ENCODE assay signal across 11 cellular contexts in genomic region chr1:1436634-1437032, GRCh38. TPM values are rescaled to one million over a fixed set of nuclear protein-coding genes. Genes with fewer than 3 reads are reported as not detected.
DNase-seq lines count a peak whose midpoint lies in the region; TF ChIP-seq lines count a peak whose summit lies in the region.
"Had no signal": no experiment of that assay in that cellular context is flagged by ENCODE, and none has a peak within 500 bp of the region (broad histone marks: within the 10 kb centered on the region; RNA-seq: fewer than 3 reads in every experiment).

No MANE protein-coding gene starts in this region.

- TF ChIP-seq EP300 in esophagus muscularis mucosa (IDR thresholded peaks at IDR 0.05) = no peak

- peak overlapping the region; percentile 97 for H3K18ac ChIP-seq in neuronal stem cell (ENCODE audit: low read length)

- H2BK120ac ChIP-seq in neuronal stem cell (ENCODE audit: low read depth, low read length) = peak overlapping the region; percentile 89

- H3K79me1 ChIP-seq in neuronal stem cell (ENCODE audit: low read depth, low read length) = peaks cover 4% of the 10 kb centered on the region

- no peak for DNase-seq in NT2/D1 (ENCODE audit: low read depth, low spot score)
- DNase-seq in esophagus muscularis mucosa (ENCODE audit: extremely low spot score) = no peak
- DNase-seq in neuronal stem cell (ENCODE audit: low spot score) = no peak
- no peak for DNase-seq in ureter (ENCODE audit: low spot score)
- no peak for DNase-seq in stimulated activated CD4-positive, alpha-beta T cell treated with anti-CD3 and anti-CD28 coated beads, Interleukin-2, amount 100 ng/mL, for 24 hours
- DNase-seq in DMS53 (lab: John Stamatoyannopoulos, UW) = no peak
- no peak for DNase-seq in HK-2 (ENCODE audit: unreplicated experiment)
- DNase-seq: NCI-H1105 treated with DMSO at 0.1 percent for 48 hours had no signal

- H2AK5ac ChIP-seq in neuronal stem cell (ENCODE audit: low read depth, low read length) = peak overlapping the region; percentile 100

- H4K20me1 ChIP-seq in BLaER1 treated with 17β-estradiol and CSF1 and Interleukin-3, amounts not matched to agents 10 nM and 100 nM = peaks cover 0 to 49% (median 28%) of the 10 kb centered on the region in 11 experiments; a peak in 16 of 22 replicates

- H3K9ac ChIP-seq in BLaER1 treated with 17β-estradiol and CSF1 and Interleukin-3, amounts not matched to agents 10 nM and 100 nM = peak overlapping the region; percentile 55 to 79 (median 72); a peak in 19 of 22 replicates
- no peak overlapping the region for H3K9ac ChIP-seq in NT2/D1 (ENCODE audit: insufficient read length, low read depth)
- peak overlapping the region; percentile 75 for H3K9ac ChIP-seq in neuronal stem cell (ENCODE audit: low read depth, low read length, poor library complexity)

- H3K23ac ChIP-seq in neuronal stem cell (ENCODE audit: low read depth, low read length, poor library complexity) = peak overlapping the region; percentile 39

- H3K4ac ChIP-seq in neuronal stem cell (ENCODE audit: low read length) = no peak overlapping the region

- H3K9me3 ChIP-seq in BLaER1 treated with 17β-estradiol and CSF1 and Interleukin-3, amounts not matched to agents 10 nM and 100 nM (replicated peaks in 1 of 11) = no peaks in the 10 kb centered on the region
- H3K9me3 ChIP-seq in NT2/D1 (ENCODE audit: insufficient read depth, low read length) = no peaks in the 10 kb centered on the region
- H3K9me3 ChIP-seq in esophagus muscularis mucosa = no peaks in the 10 kb centered on the region
- no peaks in the 10 kb centered on the region for H3K9me3 ChIP-seq in neuronal stem cell (replicated peaks in 1 of 2; ENCODE audit: control insufficient read depth in 2 of 2, insufficient read depth in 1 of 2, low read depth in 1 of 2, low read length in 2 of 2)

- H3K4me2 ChIP-seq in BLaER1 treated with 17β-estradiol and CSF1 and Interleukin-3, amounts not matched to agents 10 nM and 100 nM = peak overlapping the region; percentile 90 to 100 (median 99)
- no peak overlapping the region for H3K4me2 ChIP-seq in neuronal stem cell (ENCODE audit: insufficient read depth, low read length, poor library complexity, severe bottlenecking)

- peak overlapping the region; percentile 60 for H2BK15ac ChIP-seq in neuronal stem cell (ENCODE audit: low read length)

- H3K4me3 ChIP-seq in BLaER1 treated with 17β-estradiol and CSF1 and Interleukin-3, amounts not matched to agents 10 nM and 100 nM = peak overlapping the region; percentile 57 to 70 (median 62); a peak in 19 of 20 replicates
- H3K4me3 ChIP-seq in NT2/D1 (ENCODE audit: insufficient read length, low read depth) = peak overlapping the region; percentile 57
- peak overlapping the region; percentile 67 to 81 (median 74) for H3K4me3 ChIP-seq in esophagus muscularis mucosa
- peak overlapping the region in 1 of 2 donors; percentile 38 for H3K4me3 ChIP-seq in neuronal stem cell (ENCODE audit: low read length in 2 of 2)

- peaks cover 0 to 4% (median 0%) of the 10 kb centered on the region in 11 experiments; a peak in 1 of 22 replicates for H3K36me3 ChIP-seq in BLaER1 treated with 17β-estradiol and CSF1 and Interleukin-3, amounts not matched to agents 10 nM and 100 nM
- H3K36me3 ChIP-seq in NT2/D1 (ENCODE audit: insufficient read depth, insufficient read length, low read length) = no peaks in the 10 kb centered on the region
- H3K36me3 ChIP-seq in esophagus muscularis mucosa = peaks cover 0 to 24% (median 12%) of the 10 kb centered on the region in 4 donors
- H3K36me3 ChIP-seq in neuronal stem cell (replicated peaks in 1 of 2; ENCODE audit: control insufficient read depth in 2 of 2, insufficient read depth in 2 of 2, low read length in 2 of 2) = no peaks in the 10 kb centered on the region

- intact Hi-C loops in esophagus muscularis mucosa (cut with DNase I) = no loop called here

- H3K4me1 ChIP-seq in BLaER1 treated with 17β-estradiol and CSF1 and Interleukin-3, amounts not matched to agents 10 nM and 100 nM = peaks cover 91 to 97% (median 97%) of the 10 kb centered on the region in 10 experiments
- H3K4me1 ChIP-seq in NT2/D1 (ENCODE audit: insufficient read depth, insufficient read length) = peaks cover 43% of the 10 kb centered on the region
- peaks cover 67 to 100% (median 90%) of the 10 kb centered on the region in 4 donors for H3K4me1 ChIP-seq in esophagus muscularis mucosa
- H3K4me1 ChIP-seq in neuronal stem cell (ENCODE audit: control insufficient read depth in 2 of 2, insufficient read depth in 1 of 2, low read depth in 1 of 2, low read length in 2 of 2) = peaks cover 39 to 62% of the 10 kb centered on the region in 2 donors

- no peak overlapping the region for H3K27ac ChIP-seq in BLaER1 treated with 17β-estradiol and CSF1 and Interleukin-3, amounts not matched to agents 10 nM and 100 nM
- peak overlapping the region; percentile 96 to 98 (median 97) for H3K27ac ChIP-seq in esophagus muscularis mucosa (replicated peaks in 1 of 4)
- H3K27ac ChIP-seq in neuronal stem cell (replicated peaks; ENCODE audit: low read length) = no peak overlapping the region

- peak overlapping the region; percentile 38 for H4K91ac ChIP-seq in neuronal stem cell (ENCODE audit: low read depth, low read length, poor library complexity)

- peak overlapping the region; percentile 59 for H2BK12ac ChIP-seq in neuronal stem cell (ENCODE audit: low read length)

- H3K27me3 ChIP-seq in BLaER1 treated with 17β-estradiol and CSF1 and Interleukin-3, amounts not matched to agents 10 nM and 100 nM = no peaks in the 10 kb centered on the region; a peak in 1 of 22 replicates
- H3K27me3 ChIP-seq in NT2/D1 (ENCODE audit: insufficient read depth, insufficient read length) (peaks cover 23% of the 10 kb centered on the region), esophagus muscularis mucosa (no peaks in the 10 kb centered on the region), neuronal stem cell (ENCODE audit: control insufficient read depth in 3 of 3, insufficient read depth in 3 of 3, low read depth in 1 of 3, low read length in 3 of 3) (peaks cover 0 to 20% (median 5%) of the 10 kb centered on the region in 3 experiments)

- H2BK5ac ChIP-seq in neuronal stem cell (ENCODE audit: low read length) = peak overlapping the region; percentile 30

- H3K14ac ChIP-seq in neuronal stem cell (ENCODE audit: low read length) = peak overlapping the region; percentile 63

- WGBS in esophagus muscularis mucosa = 39% methylated on average over 5 of the region's 7 CpGs
- WGBS in neuronal stem cell (ENCODE audit: extremely low coverage in 2 of 2, insufficient read length in 2 of 2, insufficient replicate concordance in 1 of 2), 2 donors = no CpG with 5 or more reads among the region's 7 CpGs

- no peak for TF ChIP-seq POLR2A in esophagus muscularis mucosa (IDR thresholded peaks at IDR 0.05; ENCODE audit: low read depth)

- H4K8ac ChIP-seq in neuronal stem cell (ENCODE audit: low read depth, low read length) = no peak overlapping the region

- TF ChIP-seq CTCF in esophagus muscularis mucosa (IDR thresholded peaks at IDR 0.05) = no peak

- no peak overlapping the region for H2AFZ ChIP-seq in neuronal stem cell (ENCODE audit: low read length)

RNA-seq across cellular contexts. Expression of gene VWA1, which starts 1.1 kb away (rescaled TPM):
- total RNA-seq in esophagus muscularis mucosa = 100 to 1,000 TPM in 2 of 4 donors, 10 to 100 TPM in 2; 99.7 to 168 (median 116) TPM
- polyA plus RNA-seq in neuronal stem cell (2013, experiment 1 of 2) = 5.0 TPM
- polyA plus RNA-seq in neuronal stem cell (2013, experiment 2 of 2) = 4.8 TPM
- 83.3 TPM for total RNA-seq in ureter

RNA-seq across cellular contexts. Expression of gene ATAD3C, which starts 12.9 kb away (rescaled TPM):
- total RNA-seq in esophagus muscularis mucosa (1 to 10 TPM in 1 of 4 donors, under 1 TPM in 3; 0.32 to 2.4 (median 0.58) TPM), ureter (8.0 TPM)
- 0.45 TPM for polyA plus RNA-seq in neuronal stem cell (2013, experiment 1 of 2)
- 0.42 TPM for polyA plus RNA-seq in neuronal stem cell (2013, experiment 2 of 2)
- total RNA-seq: endothelial cell of umbilical vein had no signal
- polyA plus RNA-seq: neural cell had no signal

RNA-seq across cellular contexts. Expression of gene ANKRD65, which starts 15.6 kb away (rescaled TPM):
- total RNA-seq in esophagus muscularis mucosa (10 to 100 TPM in 2 of 4 donors, 1 to 10 TPM in 2; 8.1 to 19.2 (median 9.8) TPM), ureter (40.9 TPM)
- polyA plus RNA-seq in neuronal stem cell (2013, experiment 1 of 2) = 2.0 TPM
- 2.0 TPM for polyA plus RNA-seq in neuronal stem cell (2013, experiment 2 of 2)
- polyA plus RNA-seq: neural cell had no signal

RNA-seq across cellular contexts. Expression of gene MRPL20, which starts 29.5 kb away (rescaled TPM):
- total RNA-seq in esophagus muscularis mucosa (100 to 1,000 TPM; 144 to 175 (median 155) TPM), ureter (145 TPM)
- polyA plus RNA-seq in neuronal stem cell (2013, experiment 1 of 2) = 132 TPM
- polyA plus RNA-seq in neuronal stem cell (2013, experiment 2 of 2) = 135 TPM

RNA-seq across cellular contexts. Expression of gene ATAD3B, which starts 34.9 kb away (rescaled TPM):
- total RNA-seq in esophagus muscularis mucosa (10 to 100 TPM in 2 of 4 donors, 1 to 10 TPM in 2; 9.7 to 14.9 (median 10.0) TPM), ureter (42.6 TPM)
- polyA plus RNA-seq in neuronal stem cell (2013, experiment 1 of 2) = 8.4 TPM
- 8.2 TPM for polyA plus RNA-seq in neuronal stem cell (2013, experiment 2 of 2)

Comparison
In these comparisons a context has a peak if more than half of its experiments do, and no peak if none do; other contexts are left out.
1. H3K27ac ChIP-seq: peak in esophagus muscularis mucosa (4 of 4); none in BLaER1 treated with 17β-estradiol and CSF1 and Interleukin-3, amounts not matched to agents 10 nM and 100 nM (0 of 11) and neuronal stem cell (single experiment).